In the genomic region with DNA sequence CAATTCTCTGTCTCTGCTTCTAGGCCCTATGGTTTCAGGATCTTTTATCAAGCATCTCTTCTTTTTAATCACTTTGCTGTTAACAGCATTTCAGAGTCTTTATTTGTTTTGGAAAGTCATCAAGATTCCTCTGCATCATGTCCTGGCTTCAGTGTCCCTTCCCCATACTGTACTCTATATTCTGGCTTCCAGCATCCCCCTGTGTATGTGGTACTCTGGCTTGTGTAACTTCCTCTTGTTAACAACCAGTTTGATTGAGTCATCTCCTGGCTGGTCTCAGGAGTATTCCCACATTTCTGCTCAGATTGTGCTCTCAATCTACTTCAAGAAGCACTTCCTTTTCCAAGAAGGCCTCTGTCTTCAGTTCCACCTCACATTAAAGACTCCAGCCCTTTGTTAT, we compare ENCODE assay signal across 1 cellular context.
TF ChIP-seq lines count a peak whose summit lies in the region.

No MANE protein-coding gene starts in this region.

TF ChIP-seq in HepG2, 621 proteins besides CTCF, POLR2A, EP300 and RAD21:
- no peak for TF ChIP-seq ZNF619 (CRISPR knock-in tag; IDR thresholded peaks at IDR 0.05)
- 0 out of 2 replicates have a peak, but pooled peaks have one; percentile 17 for TF ChIP-seq CEBPG (CRISPR knock-in tag; IDR thresholded peaks at IDR 0.05)
